Comparison of ENCODE assay signal across 16 cellular contexts in genomic region chr15:41919201-41919820, GRCh38. TPM values are rescaled to one million over a fixed set of nuclear protein-coding genes. Genes with fewer than 3 reads are reported as not detected.
DNase-seq lines count a peak whose midpoint lies in the region; ATAC-seq and TF ChIP-seq lines count a peak whose summit lies in the region.
"Had no signal": no experiment of that assay in that cellular context is flagged by ENCODE, and none has a peak within 500 bp of the region (broad histone marks: within the 10 kb centered on the region; RNA-seq: fewer than 3 reads in every experiment).

No MANE protein-coding gene starts in this region.

- H3K4me3 ChIP-seq in GM23338, result no peak overlapping the region
- no peak overlapping the region for H3K4me3 ChIP-seq in right atrium auricular region
- no peak overlapping the region for H3K4me3 ChIP-seq in spleen
- no peak overlapping the region for H3K4me3 ChIP-seq in A673 (ENCODE audit: low read depth, low read length, poor library complexity, severe bottlenecking)
- H3K4me3 ChIP-seq: K562, SJSA1 had no signal

- POLR2A ChIA-PET in A673 (lab: Charles Lee; ENCODE audit: low non-redundant PET), result no interaction called here

- H3K27me3 Mint-ChIP-seq in GM23338 (ENCODE audit: insufficient read depth, low read depth, poor library complexity) (no peaks in the 10 kb centered on the region), T-helper 17 cell (no peaks in the 10 kb centered on the region)

- H3K27me3 ChIP-seq in GM23338 (ENCODE audit: insufficient read depth), result no peaks in the 10 kb centered on the region
- H3K27me3 ChIP-seq in right atrium auricular region, result no peaks in the 10 kb centered on the region
- H3K27me3 ChIP-seq in spleen (replicated peaks in 1 of 7), result no peaks in the 10 kb centered on the region
- no peaks in the 10 kb centered on the region for H3K27me3 ChIP-seq in A673 (replicated peaks; ENCODE audit: insufficient read depth, low read depth, low read length, poor library complexity)
- H3K27me3 ChIP-seq: BE2C, SJSA1 had no signal

- ATAC-seq in GM23338 (no peak), T-helper 17 cell (peak; percentile 10)
- ATAC-seq: activated T-cell treated with anti-CD3 and anti-CD28 coated beads, Interleukin-2, amount 50 U/mL, for 72 hours; K562 had no signal

- H2AFZ ChIP-seq in GM23338, result no peak overlapping the region

- H3K9me2 ChIP-seq in GM23338 (ENCODE audit: insufficient read depth), result no peaks in the 10 kb centered on the region

- CTCF ChIA-PET in A673 (lab: Charles Lee), result no interaction called here

- H3K27ac ChIP-seq in GM23338 (ENCODE audit: low read depth), result no peak overlapping the region
- peak overlapping the region; percentile 86 to 91 for H3K27ac ChIP-seq in right atrium auricular region
- H3K27ac ChIP-seq in spleen, result no peak overlapping the region
- no peak overlapping the region for H3K27ac ChIP-seq in A673 (ENCODE audit: low read depth, low read length, poor library complexity, severe bottlenecking)
- H3K27ac ChIP-seq: SJSA1 had no signal

- peaks cover 17% of the 10 kb centered on the region for H4K20me1 ChIP-seq in GM23338 (replicated peaks; ENCODE audit: insufficient read depth)

- DNase-seq in GM23338 (ENCODE audit: low spot score), result no peak
- DNase-seq in T-helper 17 cell, result no peak
- DNase-seq in right atrium auricular region (ENCODE audit: low spot score), result no peak
- DNase-seq in spleen, result peak; percentile 67
- DNase-seq in NCI-H2171 (lab: John Stamatoyannopoulos, UW), result no peak
- DNase-seq in A673 (ENCODE audit: low spot score), result no peak
- no peak for DNase-seq in NCI-H1105 treated with DMSO at 0.1 percent for 48 hours (lab: John Stamatoyannopoulos, UW)
- DNase-seq: activated CD4-positive, alpha-beta T cell treated with anti-CD3 and anti-CD28 coated beads for 48 hours; activated T-cell treated with anti-CD3 and anti-CD28 coated beads, Interleukin-2, amount 50 U/mL, for 72 hours; BE2C; DMS153; NCI-H1105; T1000 had no signal

- TF ChIP-seq CTCF in GM23338 (conservative IDR thresholded peaks at IDR 0.05; ENCODE audit: low read depth in 2 of 2) (no peak), right atrium auricular region (IDR thresholded peaks at IDR 0.05) (no peak), spleen (IDR thresholded peaks at IDR 0.05 in 8 of 11, conservative IDR thresholded peaks at IDR 0.05 in 3 of 11) (no peak), A673 (conservative IDR thresholded peaks at IDR 0.05; ENCODE audit: low read depth, low read length) (no peak)

- H3K4me2 ChIP-seq in GM23338, result no peak overlapping the region

- H3K36me3 Mint-ChIP-seq in GM23338 (ENCODE audit: low read depth) (peaks cover 18% of the 10 kb centered on the region), T-helper 17 cell (ENCODE audit: low read depth) (peaks cover 4% of the 10 kb centered on the region)

- peaks cover 7% of the 10 kb centered on the region; the same call in 1 of the 2 replicates for H3K79me2 ChIP-seq in GM23338 (replicated peaks; ENCODE audit: insufficient read depth)

- TF ChIP-seq POLR2A in spleen (IDR thresholded peaks at IDR 0.05), result no peak

- H3K36me3 ChIP-seq in GM23338 (ENCODE audit: insufficient read depth) (0 out of 2 replicates have a peak, but pooled peaks cover 6% of the 10 kb centered on the region), right atrium auricular region (peaks cover 11% of the 10 kb centered on the region), spleen (peaks cover 0 to 51% (median 15%) of the 10 kb centered on the region in 6 donors), A673 (ENCODE audit: insufficient read depth, low read length, poor library complexity, severe bottlenecking) (no peaks in the 10 kb centered on the region)
- H3K36me3 ChIP-seq: BE2C had no signal

- H3K4me1 ChIP-seq in GM23338 (ENCODE audit: insufficient read depth), result no peaks in the 10 kb centered on the region
- peaks cover 0 to 75% of the 10 kb centered on the region in 2 donors for H3K4me1 ChIP-seq in right atrium auricular region
- H3K4me1 ChIP-seq in spleen, result peaks cover 7 to 53% (median 39%) of the 10 kb centered on the region in 6 donors
- H3K4me1 ChIP-seq in A673 (ENCODE audit: insufficient read depth, low read length, poor library complexity, severe bottlenecking), result no peaks in the 10 kb centered on the region

- intact Hi-C loops in spleen (cut with DNase I; ENCODE audit: low total_unique reads) (no loop called here), A673 (cut with micrococcal nuclease; ENCODE audit: unreplicated experiment) (no loop called here)

- no peaks in the 10 kb centered on the region for H3K9me3 Mint-ChIP-seq in GM23338
- H3K9me3 Mint-ChIP-seq: activated T-cell treated with anti-CD3 and anti-CD28 coated beads, Interleukin-2, amount 50 U/mL, for 72 hours; mesothelial cell of epicardium had no signal

- H3K27ac Mint-ChIP-seq in GM23338 (0 out of 2 replicates have a peak overlapping the region, but pooled peaks have one; percentile 11), T-helper 17 cell (peak overlapping the region; percentile 82)
- H3K27ac Mint-ChIP-seq: mesothelial cell of epicardium had no signal

- BruUV-seq in A673 (replicated peaks; lab: Mats Ljungman, UMichigan), result no TSS peak

- WGBS in spleen, 5 donors, result 90 to 96% (median 94%) methylated on average over 28 to 30 of the region's 30 CpGs

- H3K9me3 ChIP-seq in T-helper 17 cell (ENCODE audit: control insufficient read depth, low read length, poor library complexity, severe bottlenecking), result no peaks in the 10 kb centered on the region
- H3K9me3 ChIP-seq in right atrium auricular region, result no peaks in the 10 kb centered on the region
- H3K9me3 ChIP-seq in spleen, result no peaks in the 10 kb centered on the region
- H3K9me3 ChIP-seq in A673 (ENCODE audit: low read depth, low read length, poor library complexity, severe bottlenecking), result no peaks in the 10 kb centered on the region
- H3K9me3 ChIP-seq: BE2C, SJSA1 had no signal

- no peak overlapping the region for H3K4me3 Mint-ChIP-seq in GM23338
- peak overlapping the region; percentile 21 for H3K4me3 Mint-ChIP-seq in T-helper 17 cell
- H3K4me3 Mint-ChIP-seq: activated T-cell treated with anti-CD3 and anti-CD28 coated beads, Interleukin-2, amount 50 U/mL, for 72 hours; mesothelial cell of epicardium had no signal

- H3F3A ChIP-seq in GM23338 (replicated peaks; ENCODE audit: low read depth), result no peaks in the 10 kb centered on the region

- H3K4me1 Mint-ChIP-seq in GM23338 (peaks cover 4% of the 10 kb centered on the region; the same call in 1 of the 3 replicates), T-helper 17 cell (peaks cover 27% of the 10 kb centered on the region)
- H3K4me1 Mint-ChIP-seq: mesothelial cell of epicardium had no signal

TF ChIP-seq in GM23338, 12 proteins besides CTCF, POLR2A, EP300 and RAD21 (continues in another document):
- no peak for TF ChIP-seq REST (IDR thresholded peaks at IDR 0.05; ENCODE audit: unreplicated experiment)
- TF ChIP-seq NANOG (IDR thresholded peaks at IDR 0.05; ENCODE audit: borderline replicate concordance), result no peak
- TF ChIP-seq ZNF331 (CRISPR knock-in tag; IDR thresholded peaks at IDR 0.05; ENCODE audit: low read depth), result no peak
- no peak for TF ChIP-seq ETS1 (IDR thresholded peaks at IDR 0.05)
- TF ChIP-seq EZH2phosphoT487 (IDR thresholded peaks at IDR 0.05; ENCODE audit: unreplicated experiment), result no peak
- TF ChIP-seq EZH2 (IDR thresholded peaks at IDR 0.05; ENCODE audit: low read depth, unreplicated experiment), result no peak

RNA-seq across cellular contexts. Expression of gene SPTBN5, which starts 25.5 kb away (rescaled TPM):
- 1.0 and 1.1 TPM in 2 replicates for total RNA-seq in GM23338 (2014; rRNA removed; shearing (Covaris generic))
- polyA plus RNA-seq in GM23338 (2016; fragmentation: Nextera tagmentation; extraction: Ambion mirVana) (0.31 and 0.57 TPM in 2 replicates), spleen (1 to 10 TPM in 2 of 3 donors, under 1 TPM in 1; 0.41 to 2.0 (median 1.6) TPM)
- total RNA-seq in T-helper 17 cell (1 to 10 TPM; 1.9 to 2.2 TPM), right atrium auricular region (1 to 10 TPM in 1 of 2 donors, under 1 TPM in 1; 0.63 to 1.3 TPM), spleen (1 to 10 TPM in 2 of 7 donors, under 1 TPM in 5; 0.19 to 1.2 (median 0.67) TPM), A673 (2021) (2.4 and 3.2 TPM in 2 replicates)
- polyA plus RNA-seq: K562 had no signal

RNA-seq across cellular contexts. Expression of gene EHD4, which starts 53.0 kb away (rescaled TPM):
- 30.6 and 31.0 TPM in 2 replicates for total RNA-seq in GM23338 (2014; rRNA removed; shearing (Covaris generic))
- polyA plus RNA-seq in GM23338 (2016; fragmentation: Nextera tagmentation; extraction: Ambion mirVana) (11.2 and 13.0 TPM in 2 replicates), spleen (1 to 10 TPM; 5.5 to 9.7 (median 7.7) TPM)
- total RNA-seq in T-helper 17 cell (10 to 100 TPM; 57.6 to 79.9 TPM), right atrium auricular region (10 to 100 TPM; 22.2 to 26.3 TPM), spleen (10 to 100 TPM; 20.4 to 33.2 (median 22.1) TPM), A673 (2021) (27.3 and 29.4 TPM in 2 replicates)

Comparison
In these comparisons a context has a peak if more than half of its experiments do, and no peak if none do; other contexts are left out.
1. H3K27ac ChIP-seq: peak in right atrium auricular region (2 of 2); none in GM23338 (single experiment), spleen (0 of 8) and A673 (single experiment).